ENCODE assay signal across 1 cellular context in the genomic region with DNA sequence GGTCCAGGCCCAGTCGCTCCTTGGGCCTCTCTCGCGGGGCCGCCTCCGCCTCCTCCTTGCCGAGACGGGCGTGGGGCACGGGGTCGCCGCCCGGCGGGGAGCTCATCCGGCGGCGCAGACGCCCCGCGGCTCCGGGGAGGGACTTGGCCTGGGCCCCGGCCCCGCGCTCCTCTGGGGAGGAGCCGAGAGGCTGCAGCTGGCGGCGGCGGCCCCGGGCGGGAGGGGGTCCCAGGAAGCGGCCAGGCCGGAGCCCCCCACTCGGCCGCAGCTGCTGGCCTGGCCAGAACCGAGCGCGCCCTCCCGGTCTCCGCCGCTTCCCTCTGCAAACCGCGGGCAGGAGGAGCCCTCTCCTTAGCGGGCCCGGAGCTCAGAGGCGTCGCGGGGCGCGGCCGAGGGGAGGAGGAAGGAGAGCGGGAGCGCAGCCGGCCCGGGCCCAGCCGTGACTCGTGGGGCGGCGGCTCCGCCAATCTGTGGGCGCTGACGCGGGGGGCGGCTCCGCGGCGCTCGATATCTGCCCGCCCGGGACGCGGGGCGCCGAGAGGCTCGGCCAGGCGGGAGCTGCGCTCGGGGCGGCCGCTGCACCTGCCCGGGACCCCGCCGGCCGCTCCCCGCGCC.
TF ChIP-seq lines count a peak whose summit lies in the region.

A gene (plus strand): TSS at position 537 of the 615 bp plus-strand sequence. CDS start 629 bp downstream, outside the sequence.

TF ChIP-seq in H1, 55 proteins besides CTCF, POLR2A, EP300 and RAD21:
- TF ChIP-seq PHF8 (conservative IDR thresholded peaks at IDR 0.05; ENCODE audit: low read depth, low read length) (0 out of 2 replicates have a peak, but pooled peaks have one; percentile 12), POU5F1 (IDR thresholded peaks at IDR 0.05; ENCODE audit: low read depth, low read length) (no peak), FOSL1 (IDR thresholded peaks at IDR 0.05; ENCODE audit: insufficient read depth, low read depth, low read length) (no peak), KDM4A (IDR thresholded peaks at IDR 0.05; ENCODE audit: low read depth, low read length, severe bottlenecking) (peak; percentile 81), CBX8 (IDR thresholded peaks at IDR 0.05; ENCODE audit: borderline replicate concordance, low read depth, low read length) (no peak)
- TF ChIP-seq, protein P1, sequence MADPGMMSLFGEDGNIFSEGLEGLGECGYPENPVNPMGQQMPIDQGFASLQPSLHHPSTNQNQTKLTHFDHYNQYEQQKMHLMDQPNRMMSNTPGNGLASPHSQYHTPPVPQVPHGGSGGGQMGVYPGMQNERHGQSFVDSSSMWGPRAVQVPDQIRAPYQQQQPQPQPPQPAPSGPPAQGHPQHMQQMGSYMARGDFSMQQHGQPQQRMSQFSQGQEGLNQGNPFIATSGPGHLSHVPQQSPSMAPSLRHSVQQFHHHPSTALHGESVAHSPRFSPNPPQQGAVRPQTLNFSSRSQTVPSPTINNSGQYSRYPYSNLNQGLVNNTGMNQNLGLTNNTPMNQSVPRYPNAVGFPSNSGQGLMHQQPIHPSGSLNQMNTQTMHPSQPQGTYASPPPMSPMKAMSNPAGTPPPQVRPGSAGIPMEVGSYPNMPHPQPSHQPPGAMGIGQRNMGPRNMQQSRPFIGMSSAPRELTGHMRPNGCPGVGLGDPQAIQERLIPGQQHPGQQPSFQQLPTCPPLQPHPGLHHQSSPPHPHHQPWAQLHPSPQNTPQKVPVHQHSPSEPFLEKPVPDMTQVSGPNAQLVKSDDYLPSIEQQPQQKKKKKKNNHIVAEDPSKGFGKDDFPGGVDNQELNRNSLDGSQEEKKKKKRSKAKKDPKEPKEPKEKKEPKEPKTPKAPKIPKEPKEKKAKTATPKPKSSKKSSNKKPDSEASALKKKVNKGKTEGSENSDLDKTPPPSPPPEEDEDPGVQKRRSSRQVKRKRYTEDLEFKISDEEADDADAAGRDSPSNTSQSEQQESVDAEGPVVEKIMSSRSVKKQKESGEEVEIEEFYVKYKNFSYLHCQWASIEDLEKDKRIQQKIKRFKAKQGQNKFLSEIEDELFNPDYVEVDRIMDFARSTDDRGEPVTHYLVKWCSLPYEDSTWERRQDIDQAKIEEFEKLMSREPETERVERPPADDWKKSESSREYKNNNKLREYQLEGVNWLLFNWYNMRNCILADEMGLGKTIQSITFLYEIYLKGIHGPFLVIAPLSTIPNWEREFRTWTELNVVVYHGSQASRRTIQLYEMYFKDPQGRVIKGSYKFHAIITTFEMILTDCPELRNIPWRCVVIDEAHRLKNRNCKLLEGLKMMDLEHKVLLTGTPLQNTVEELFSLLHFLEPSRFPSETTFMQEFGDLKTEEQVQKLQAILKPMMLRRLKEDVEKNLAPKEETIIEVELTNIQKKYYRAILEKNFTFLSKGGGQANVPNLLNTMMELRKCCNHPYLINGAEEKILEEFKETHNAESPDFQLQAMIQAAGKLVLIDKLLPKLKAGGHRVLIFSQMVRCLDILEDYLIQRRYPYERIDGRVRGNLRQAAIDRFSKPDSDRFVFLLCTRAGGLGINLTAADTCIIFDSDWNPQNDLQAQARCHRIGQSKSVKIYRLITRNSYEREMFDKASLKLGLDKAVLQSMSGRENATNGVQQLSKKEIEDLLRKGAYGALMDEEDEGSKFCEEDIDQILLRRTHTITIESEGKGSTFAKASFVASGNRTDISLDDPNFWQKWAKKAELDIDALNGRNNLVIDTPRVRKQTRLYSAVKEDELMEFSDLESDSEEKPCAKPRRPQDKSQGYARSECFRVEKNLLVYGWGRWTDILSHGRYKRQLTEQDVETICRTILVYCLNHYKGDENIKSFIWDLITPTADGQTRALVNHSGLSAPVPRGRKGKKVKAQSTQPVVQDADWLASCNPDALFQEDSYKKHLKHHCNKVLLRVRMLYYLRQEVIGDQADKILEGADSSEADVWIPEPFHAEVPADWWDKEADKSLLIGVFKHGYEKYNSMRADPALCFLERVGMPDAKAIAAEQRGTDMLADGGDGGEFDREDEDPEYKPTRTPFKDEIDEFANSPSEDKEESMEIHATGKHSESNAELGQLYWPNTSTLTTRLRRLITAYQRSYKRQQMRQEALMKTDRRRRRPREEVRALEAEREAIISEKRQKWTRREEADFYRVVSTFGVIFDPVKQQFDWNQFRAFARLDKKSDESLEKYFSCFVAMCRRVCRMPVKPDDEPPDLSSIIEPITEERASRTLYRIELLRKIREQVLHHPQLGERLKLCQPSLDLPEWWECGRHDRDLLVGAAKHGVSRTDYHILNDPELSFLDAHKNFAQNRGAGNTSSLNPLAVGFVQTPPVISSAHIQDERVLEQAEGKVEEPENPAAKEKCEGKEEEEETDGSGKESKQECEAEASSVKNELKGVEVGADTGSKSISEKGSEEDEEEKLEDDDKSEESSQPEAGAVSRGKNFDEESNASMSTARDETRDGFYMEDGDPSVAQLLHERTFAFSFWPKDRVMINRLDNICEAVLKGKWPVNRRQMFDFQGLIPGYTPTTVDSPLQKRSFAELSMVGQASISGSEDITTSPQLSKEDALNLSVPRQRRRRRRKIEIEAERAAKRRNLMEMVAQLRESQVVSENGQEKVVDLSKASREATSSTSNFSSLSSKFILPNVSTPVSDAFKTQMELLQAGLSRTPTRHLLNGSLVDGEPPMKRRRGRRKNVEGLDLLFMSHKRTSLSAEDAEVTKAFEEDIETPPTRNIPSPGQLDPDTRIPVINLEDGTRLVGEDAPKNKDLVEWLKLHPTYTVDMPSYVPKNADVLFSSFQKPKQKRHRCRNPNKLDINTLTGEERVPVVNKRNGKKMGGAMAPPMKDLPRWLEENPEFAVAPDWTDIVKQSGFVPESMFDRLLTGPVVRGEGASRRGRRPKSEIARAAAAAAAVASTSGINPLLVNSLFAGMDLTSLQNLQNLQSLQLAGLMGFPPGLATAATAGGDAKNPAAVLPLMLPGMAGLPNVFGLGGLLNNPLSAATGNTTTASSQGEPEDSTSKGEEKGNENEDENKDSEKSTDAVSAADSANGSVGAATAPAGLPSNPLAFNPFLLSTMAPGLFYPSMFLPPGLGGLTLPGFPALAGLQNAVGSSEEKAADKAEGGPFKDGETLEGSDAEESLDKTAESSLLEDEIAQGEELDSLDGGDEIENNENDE (IDR thresholded peaks at IDR 0.05; ENCODE audit: insufficient replicate concordance, low read length): no peak
